In genomic region chr15:100569406-100569805, GRCh38 we compare ENCODE assay signal across 19 cellular contexts. TPM values are rescaled to one million over a fixed set of nuclear protein-coding genes. Genes with fewer than 3 reads are reported as not detected.
"Had no signal": no experiment of that assay in that cellular context is flagged by ENCODE, and none has a peak within 500 bp of the region (broad histone marks: within the 10 kb centered on the region; RNA-seq: fewer than 3 reads in every experiment).

No MANE protein-coding gene starts in this region.

- H3K27me3 ChIP-seq: brain microvascular endothelial cell, transverse colon had no signal

- ATAC-seq: activated CD4-positive, CD25-positive, alpha-beta regulatory T cell treated with anti-CD3 and anti-CD28 coated beads, Interleukin-2, amount 50 U/mL, for 24 hours; esophagus mucosa; left colon; natural killer cell; right cardiac atrium; SK-N-SH treated with all-trans-retinoic acid at 6 μM for 48 hours; stimulated activated effector memory CD8-positive, alpha-beta T cell treated with anti-CD3 and anti-CD28 coated beads, Interleukin-12 subunit alpha, Interleukin-12 subunit beta, amount 100 ng/mL, for 72 hours had no signal

- DNase-seq: activated CD4-positive, alpha-beta memory T cell treated with anti-CD3 and anti-CD28 coated beads, Interleukin-2, amount 10 ng/mL, durations not matched to agents 7 days and 5 days; activated effector memory CD4-positive, alpha-beta T cell treated with anti-CD3 and anti-CD28 coated beads, Interleukin-2, amount 50 U/mL, for 16 hours; amygdala; brain microvascular endothelial cell; left colon; natural killer cell; occipital lobe; right cardiac atrium; small intestine; T-helper 2 cell; transverse colon had no signal

- H3K27me3 Mint-ChIP-seq: activated CD4-positive, alpha-beta memory T cell treated with anti-CD3 and anti-CD28 coated beads, Interleukin-2, amount 10 ng/mL, durations not matched to agents 7 days and 5 days; progenitor cell of endocrine pancreas had no signal

- H3K4me1 Mint-ChIP-seq: natural killer cell; stimulated activated effector memory CD8-positive, alpha-beta T cell treated with anti-CD3 and anti-CD28 coated beads, Interleukin-12 subunit alpha, Interleukin-12 subunit beta, amount 100 ng/mL, for 72 hours had no signal

- H3K4me3 Mint-ChIP-seq: activated CD4-positive, alpha-beta memory T cell treated with anti-CD3 and anti-CD28 coated beads, Interleukin-2, amount 10 ng/mL, durations not matched to agents 7 days and 5 days; natural killer cell; stimulated activated effector memory CD8-positive, alpha-beta T cell treated with anti-CD3 and anti-CD28 coated beads, Interleukin-12 subunit alpha, Interleukin-12 subunit beta, amount 100 ng/mL, for 72 hours had no signal

- H3K4me1 ChIP-seq: transverse colon had no signal

- H3K36me3 Mint-ChIP-seq: natural killer cell had no signal

- H3K27ac Mint-ChIP-seq: natural killer cell; progenitor cell of endocrine pancreas; stimulated activated effector memory CD8-positive, alpha-beta T cell treated with anti-CD3 and anti-CD28 coated beads, Interleukin-12 subunit alpha, Interleukin-12 subunit beta, amount 100 ng/mL, for 72 hours had no signal

- H3K4me3 ChIP-seq: lung, transverse colon had no signal

- H3K9me3 Mint-ChIP-seq: activated CD4-positive, alpha-beta memory T cell treated with anti-CD3 and anti-CD28 coated beads, Interleukin-2, amount 10 ng/mL, durations not matched to agents 7 days and 5 days; natural killer cell; stimulated activated effector memory CD8-positive, alpha-beta T cell treated with anti-CD3 and anti-CD28 coated beads, Interleukin-12 subunit alpha, Interleukin-12 subunit beta, amount 100 ng/mL, for 72 hours had no signal

- H3K9me3 ChIP-seq: transverse colon had no signal

- H3K27ac ChIP-seq: brain microvascular endothelial cell, transverse colon had no signal

RNA-seq across cellular contexts. Expression of gene CERS3, which starts 40.7 kb away (rescaled TPM):
- total RNA-seq: chondrocyte, dermis microvascular lymphatic vessel endothelial cell, left colon, progenitor cell of endocrine pancreas, transverse colon had no signal
